1 cellular context compared by ENCODE assay signal in the genomic region with DNA sequence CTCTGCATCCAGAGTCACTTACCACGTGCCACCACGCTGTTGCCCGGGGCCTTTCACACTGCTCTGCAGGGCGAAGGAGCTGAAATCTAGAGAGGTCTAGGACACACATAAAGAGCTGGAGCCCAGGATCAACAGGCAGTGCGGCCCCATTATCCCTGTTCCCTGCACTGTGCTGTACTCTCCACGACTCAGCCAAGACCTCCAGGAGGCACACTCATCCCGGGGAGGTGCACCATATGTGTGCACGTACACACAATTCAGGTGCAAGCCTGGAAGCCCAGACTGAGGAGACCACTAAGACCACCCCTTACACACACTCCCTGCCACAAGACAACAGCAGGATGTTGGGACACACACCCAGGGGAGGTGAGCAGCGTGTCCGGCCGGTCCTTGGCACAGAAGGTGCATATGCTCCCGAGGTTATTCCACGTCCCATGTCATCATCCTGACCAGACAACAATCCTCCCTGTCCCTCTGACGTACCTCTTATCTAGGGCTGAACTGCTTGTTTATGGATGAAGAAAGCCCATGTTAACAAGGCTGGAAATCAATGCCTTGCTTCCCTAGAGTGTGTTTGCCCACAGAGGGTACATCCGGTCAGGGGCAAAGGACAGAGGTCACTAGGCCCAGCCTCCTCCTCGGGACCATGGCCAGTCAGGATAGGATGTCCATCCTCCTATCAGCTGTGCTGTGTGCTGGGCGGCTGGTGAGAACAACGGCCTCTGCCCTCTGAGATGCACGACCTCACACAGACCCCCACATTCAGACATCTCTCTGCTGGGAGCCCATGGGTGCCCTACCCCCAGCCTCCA.
TF ChIP-seq lines count a peak whose summit lies in the region.

No MANE protein-coding gene starts in this region.

TF ChIP-seq in HepG2, 621 proteins besides CTCF, POLR2A, EP300 and RAD21 (continued from another document):
- TF ChIP-seq, protein P1, sequence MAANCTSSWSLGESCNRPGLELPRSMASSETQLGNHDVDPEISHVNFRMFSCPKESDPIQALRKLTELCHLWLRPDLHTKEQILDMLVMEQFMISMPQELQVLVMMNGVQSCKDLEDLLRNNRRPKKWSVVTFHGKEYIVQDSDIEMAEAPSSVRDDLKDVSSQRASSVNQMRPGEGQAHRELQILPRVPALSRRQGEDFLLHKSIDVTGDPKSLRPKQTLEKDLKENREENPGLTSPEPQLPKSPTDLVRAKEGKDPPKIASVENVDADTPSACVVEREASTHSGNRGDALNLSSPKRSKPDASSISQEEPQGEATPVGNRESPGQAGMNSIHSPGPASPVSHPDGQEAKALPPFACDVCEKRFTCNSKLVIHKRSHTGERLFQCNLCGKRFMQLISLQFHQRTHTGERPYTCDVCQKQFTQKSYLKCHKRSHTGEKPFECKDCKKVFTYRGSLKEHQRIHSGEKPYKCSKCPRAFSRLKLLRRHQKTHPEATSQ (CRISPR knock-in tag; IDR thresholded peaks at IDR 0.05; ENCODE audit: borderline replicate concordance) = no peak
- TF ChIP-seq TCF12 (IDR thresholded peaks at IDR 0.05) (no peak), TCF12 (CRISPR knock-in tag; IDR thresholded peaks at IDR 0.05) (peak; percentile 68; the same call in 1 of the 2 replicates), MXI1 (IDR thresholded peaks at IDR 0.05; ENCODE audit: borderline replicate concordance, low read depth, low read length) (no peak), ADNP (CRISPR knock-in tag; IDR thresholded peaks at IDR 0.05) (no peak), ATF7-NPFF (CRISPR knock-in tag; IDR thresholded peaks at IDR 0.05; ENCODE audit: low read depth) (no peak), SRSF1 (optimal IDR thresholded peaks at IDR 0.05; ENCODE audit: low read depth, low read length) (no peak), MTA3 (CRISPR knock-in tag; IDR thresholded peaks at IDR 0.05) (no peak), ZSCAN9 (CRISPR knock-in tag; IDR thresholded peaks at IDR 0.05; ENCODE audit: borderline replicate concordance) (no peak), NR2C2 (CRISPR knock-in tag; IDR thresholded peaks at IDR 0.05; ENCODE audit: borderline replicate concordance) (peak; percentile 99), SYNCRIP (IDR thresholded peaks at IDR 0.05; ENCODE audit: insufficient read depth, low read depth, low read length) (no peak), SP2 (CRISPR knock-in tag; IDR thresholded peaks at IDR 0.05) (no peak), IKZF1 (IDR thresholded peaks at IDR 0.05) (no peak), ZNF235 (CRISPR knock-in tag; IDR thresholded peaks at IDR 0.05; ENCODE audit: borderline replicate concordance) (no peak), HNRNPK (IDR thresholded peaks at IDR 0.05; ENCODE audit: low read depth, low read length, poor library complexity, severe bottlenecking) (no peak), RCOR2 (CRISPR knock-in tag; IDR thresholded peaks at IDR 0.05) (no peak), ZNF570 (CRISPR knock-in tag; IDR thresholded peaks at IDR 0.05; ENCODE audit: borderline replicate concordance) (no peak), GATAD1 (CRISPR knock-in tag; IDR thresholded peaks at IDR 0.05) (0 out of 2 replicates have a peak, but pooled peaks have one; percentile 32), ZNF709 (CRISPR knock-in tag; IDR thresholded peaks at IDR 0.05) (peak; percentile 60; the same call in 1 of the 2 replicates), ZNF792 (CRISPR knock-in tag; IDR thresholded peaks at IDR 0.05) (no peak), ZNF331 (CRISPR knock-in tag; IDR thresholded peaks at IDR 0.05) (peak; percentile 19; the same call in 1 of the 2 replicates), FOSL2 (CRISPR knock-in tag; IDR thresholded peaks at IDR 0.05) (no peak; the same call in 1 of the 2 replicates), SIN3B (IDR thresholded peaks at IDR 0.05; ENCODE audit: low read length) (no peak), ONECUT2 (CRISPR knock-in tag; IDR thresholded peaks at IDR 0.05) (peak; percentile 85), FOXJ3 (CRISPR knock-in tag; IDR thresholded peaks at IDR 0.05; ENCODE audit: borderline replicate concordance) (no peak), ZSCAN12 (CRISPR knock-in tag; IDR thresholded peaks at IDR 0.05) (no peak), KDM5B (CRISPR knock-in tag; IDR thresholded peaks at IDR 0.05; ENCODE audit: borderline replicate concordance) (peak; percentile 55; the same call in 1 of the 2 replicates), ZFP37 (CRISPR knock-in tag; IDR thresholded peaks at IDR 0.05; ENCODE audit: borderline replicate concordance) (no peak), TBX3 (IDR thresholded peaks at IDR 0.05; ENCODE audit: borderline replicate concordance) (no peak)
- TF ChIP-seq, protein P2, sequence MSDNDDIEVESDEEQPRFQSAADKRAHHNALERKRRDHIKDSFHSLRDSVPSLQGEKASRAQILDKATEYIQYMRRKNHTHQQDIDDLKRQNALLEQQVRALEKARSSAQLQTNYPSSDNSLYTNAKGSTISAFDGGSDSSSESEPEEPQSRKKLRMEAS (IDR thresholded peaks at IDR 0.05) = peak; percentile 52; the same call in 1 of the 2 replicates
- TF ChIP-seq, protein P3, sequence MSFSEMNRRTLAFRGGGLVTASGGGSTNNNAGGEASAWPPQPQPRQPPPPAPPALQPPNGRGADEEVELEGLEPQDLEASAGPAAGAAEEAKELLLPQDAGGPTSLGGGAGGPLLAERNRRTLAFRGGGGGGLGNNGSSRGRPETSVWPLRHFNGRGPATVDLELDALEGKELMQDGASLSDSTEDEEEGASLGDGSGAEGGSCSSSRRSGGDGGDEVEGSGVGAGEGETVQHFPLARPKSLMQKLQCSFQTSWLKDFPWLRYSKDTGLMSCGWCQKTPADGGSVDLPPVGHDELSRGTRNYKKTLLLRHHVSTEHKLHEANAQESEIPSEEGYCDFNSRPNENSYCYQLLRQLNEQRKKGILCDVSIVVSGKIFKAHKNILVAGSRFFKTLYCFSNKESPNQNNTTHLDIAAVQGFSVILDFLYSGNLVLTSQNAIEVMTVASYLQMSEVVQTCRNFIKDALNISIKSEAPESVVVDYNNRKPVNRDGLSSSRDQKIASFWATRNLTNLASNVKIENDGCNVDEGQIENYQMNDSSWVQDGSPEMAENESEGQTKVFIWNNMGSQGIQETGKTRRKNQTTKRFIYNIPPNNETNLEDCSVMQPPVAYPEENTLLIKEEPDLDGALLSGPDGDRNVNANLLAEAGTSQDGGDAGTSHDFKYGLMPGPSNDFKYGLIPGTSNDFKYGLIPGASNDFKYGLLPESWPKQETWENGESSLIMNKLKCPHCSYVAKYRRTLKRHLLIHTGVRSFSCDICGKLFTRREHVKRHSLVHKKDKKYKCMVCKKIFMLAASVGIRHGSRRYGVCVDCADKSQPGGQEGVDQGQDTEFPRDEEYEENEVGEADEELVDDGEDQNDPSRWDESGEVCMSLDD (CRISPR knock-in tag; IDR thresholded peaks at IDR 0.05; ENCODE audit: borderline replicate concordance) = no peak
- TF ChIP-seq, protein P4, sequence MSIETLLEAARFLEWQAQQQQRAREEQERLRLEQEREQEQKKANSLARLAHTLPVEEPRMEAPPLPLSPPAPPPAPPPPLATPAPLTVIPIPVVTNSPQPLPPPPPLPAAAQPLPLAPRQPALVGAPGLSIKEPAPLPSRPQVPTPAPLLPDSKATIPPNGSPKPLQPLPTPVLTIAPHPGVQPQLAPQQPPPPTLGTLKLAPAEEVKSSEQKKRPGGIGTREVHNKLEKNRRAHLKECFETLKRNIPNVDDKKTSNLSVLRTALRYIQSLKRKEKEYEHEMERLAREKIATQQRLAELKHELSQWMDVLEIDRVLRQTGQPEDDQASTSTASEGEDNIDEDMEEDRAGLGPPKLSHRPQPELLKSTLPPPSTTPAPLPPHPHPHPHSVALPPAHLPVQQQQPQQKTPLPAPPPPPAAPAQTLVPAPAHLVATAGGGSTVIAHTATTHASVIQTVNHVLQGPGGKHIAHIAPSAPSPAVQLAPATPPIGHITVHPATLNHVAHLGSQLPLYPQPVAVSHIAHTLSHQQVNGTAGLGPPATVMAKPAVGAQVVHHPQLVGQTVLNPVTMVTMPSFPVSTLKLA (IDR thresholded peaks at IDR 0.05) = no peak
- TF ChIP-seq, protein P5, sequence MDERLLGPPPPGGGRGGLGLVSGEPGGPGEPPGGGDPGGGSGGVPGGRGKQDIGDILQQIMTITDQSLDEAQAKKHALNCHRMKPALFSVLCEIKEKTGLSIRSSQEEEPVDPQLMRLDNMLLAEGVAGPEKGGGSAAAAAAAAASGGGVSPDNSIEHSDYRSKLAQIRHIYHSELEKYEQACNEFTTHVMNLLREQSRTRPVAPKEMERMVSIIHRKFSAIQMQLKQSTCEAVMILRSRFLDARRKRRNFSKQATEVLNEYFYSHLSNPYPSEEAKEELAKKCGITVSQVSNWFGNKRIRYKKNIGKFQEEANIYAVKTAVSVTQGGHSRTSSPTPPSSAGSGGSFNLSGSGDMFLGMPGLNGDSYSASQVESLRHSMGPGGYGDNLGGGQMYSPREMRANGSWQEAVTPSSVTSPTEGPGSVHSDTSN (CRISPR knock-in tag; IDR thresholded peaks at IDR 0.05) = no peak
- TF ChIP-seq, protein P6, sequence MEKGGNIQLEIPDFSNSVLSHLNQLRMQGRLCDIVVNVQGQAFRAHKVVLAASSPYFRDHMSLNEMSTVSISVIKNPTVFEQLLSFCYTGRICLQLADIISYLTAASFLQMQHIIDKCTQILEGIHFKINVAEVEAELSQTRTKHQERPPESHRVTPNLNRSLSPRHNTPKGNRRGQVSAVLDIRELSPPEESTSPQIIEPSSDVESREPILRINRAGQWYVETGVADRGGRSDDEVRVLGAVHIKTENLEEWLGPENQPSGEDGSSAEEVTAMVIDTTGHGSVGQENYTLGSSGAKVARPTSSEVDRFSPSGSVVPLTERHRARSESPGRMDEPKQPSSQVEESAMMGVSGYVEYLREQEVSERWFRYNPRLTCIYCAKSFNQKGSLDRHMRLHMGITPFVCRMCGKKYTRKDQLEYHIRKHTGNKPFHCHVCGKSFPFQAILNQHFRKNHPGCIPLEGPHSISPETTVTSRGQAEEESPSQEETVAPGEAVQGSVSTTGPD (CRISPR knock-in tag; IDR thresholded peaks at IDR 0.05) = no peak
